1 cellular context compared by ENCODE assay signal in genomic region chr17:50637829-50638571, GRCh38.
TF ChIP-seq lines count a peak whose summit lies in the region.

No MANE protein-coding gene starts in this region.

TF ChIP-seq in HCT116, 20 proteins besides CTCF, POLR2A, EP300 and RAD21 (continued from another document):
- TF ChIP-seq, protein P1, sequence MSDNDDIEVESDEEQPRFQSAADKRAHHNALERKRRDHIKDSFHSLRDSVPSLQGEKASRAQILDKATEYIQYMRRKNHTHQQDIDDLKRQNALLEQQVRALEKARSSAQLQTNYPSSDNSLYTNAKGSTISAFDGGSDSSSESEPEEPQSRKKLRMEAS (IDR thresholded peaks at IDR 0.05) = no peak
- no peak for TF ChIP-seq TCF7L2 (IDR thresholded peaks at IDR 0.05; ENCODE audit: borderline replicate concordance, extremely low read depth, insufficient read depth, insufficient read length)
- TF ChIP-seq, protein P2, sequence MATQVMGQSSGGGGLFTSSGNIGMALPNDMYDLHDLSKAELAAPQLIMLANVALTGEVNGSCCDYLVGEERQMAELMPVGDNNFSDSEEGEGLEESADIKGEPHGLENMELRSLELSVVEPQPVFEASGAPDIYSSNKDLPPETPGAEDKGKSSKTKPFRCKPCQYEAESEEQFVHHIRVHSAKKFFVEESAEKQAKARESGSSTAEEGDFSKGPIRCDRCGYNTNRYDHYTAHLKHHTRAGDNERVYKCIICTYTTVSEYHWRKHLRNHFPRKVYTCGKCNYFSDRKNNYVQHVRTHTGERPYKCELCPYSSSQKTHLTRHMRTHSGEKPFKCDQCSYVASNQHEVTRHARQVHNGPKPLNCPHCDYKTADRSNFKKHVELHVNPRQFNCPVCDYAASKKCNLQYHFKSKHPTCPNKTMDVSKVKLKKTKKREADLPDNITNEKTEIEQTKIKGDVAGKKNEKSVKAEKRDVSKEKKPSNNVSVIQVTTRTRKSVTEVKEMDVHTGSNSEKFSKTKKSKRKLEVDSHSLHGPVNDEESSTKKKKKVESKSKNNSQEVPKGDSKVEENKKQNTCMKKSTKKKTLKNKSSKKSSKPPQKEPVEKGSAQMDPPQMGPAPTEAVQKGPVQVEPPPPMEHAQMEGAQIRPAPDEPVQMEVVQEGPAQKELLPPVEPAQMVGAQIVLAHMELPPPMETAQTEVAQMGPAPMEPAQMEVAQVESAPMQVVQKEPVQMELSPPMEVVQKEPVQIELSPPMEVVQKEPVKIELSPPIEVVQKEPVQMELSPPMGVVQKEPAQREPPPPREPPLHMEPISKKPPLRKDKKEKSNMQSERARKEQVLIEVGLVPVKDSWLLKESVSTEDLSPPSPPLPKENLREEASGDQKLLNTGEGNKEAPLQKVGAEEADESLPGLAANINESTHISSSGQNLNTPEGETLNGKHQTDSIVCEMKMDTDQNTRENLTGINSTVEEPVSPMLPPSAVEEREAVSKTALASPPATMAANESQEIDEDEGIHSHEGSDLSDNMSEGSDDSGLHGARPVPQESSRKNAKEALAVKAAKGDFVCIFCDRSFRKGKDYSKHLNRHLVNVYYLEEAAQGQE (IDR thresholded peaks at IDR 0.05; ENCODE audit: low read depth) = no peak
- no peak for TF ChIP-seq ELF1 (IDR thresholded peaks at IDR 0.05; ENCODE audit: borderline replicate concordance, low read depth)
- TF ChIP-seq EZH2 (IDR thresholded peaks at IDR 0.05) = no peak
- TF ChIP-seq SIN3A (IDR thresholded peaks at IDR 0.05; ENCODE audit: low read depth) = no peak
- TF ChIP-seq SP1 (IDR thresholded peaks at IDR 0.05; ENCODE audit: low read depth) = no peak
